Comparison of ENCODE assay signal across 8 cellular contexts in genomic region chr1:163535807-163536206, GRCh38.
A peak's percentile ranks its signal among the peaks of the same experiment; 100 is the strongest.
DNase-seq lines count a peak whose midpoint lies in the region; ATAC-seq and TF ChIP-seq lines count a peak whose summit lies in the region.

No MANE protein-coding gene starts in this region.

- H3K36me3 ChIP-seq in Caco-2 (ENCODE audit: control insufficient read depth, insufficient read depth, low read length) (no peaks in the 10 kb centered on the region), KMS-11 (ENCODE audit: insufficient read depth) (no peaks in the 10 kb centered on the region), SU-DHL-6 (ENCODE audit: low read length) (no peaks in the 10 kb centered on the region), kidney epithelial cell (ENCODE audit: control insufficient read depth, insufficient read depth, low read length) (no peaks in the 10 kb centered on the region)

- H3K4me3 Mint-ChIP-seq in Caco-2 (ENCODE audit: unreplicated experiment), result no peak overlapping the region

- H3K79me2 ChIP-seq in KMS-11 (ENCODE audit: insufficient read depth, low read depth) (no peaks in the 10 kb centered on the region), SU-DHL-6 (ENCODE audit: insufficient read depth, low read length) (no peaks in the 10 kb centered on the region)

- POLR2A ChIA-PET in Caco-2 (lab: Charles Lee), result no interaction called here

- H3K4me2 ChIP-seq in KMS-11 (no peak overlapping the region), SU-DHL-6 (ENCODE audit: low read depth, low read length, poor library complexity, severe bottlenecking) (no peak overlapping the region)

- H3K27me3 Mint-ChIP-seq in Caco-2 (ENCODE audit: insufficient read depth, unreplicated experiment), result peaks cover 2% of the 10 kb centered on the region

- H3K27ac ChIP-seq in KMS-11, result no peak overlapping the region
- no peak overlapping the region for H3K27ac ChIP-seq in SU-DHL-6 (ENCODE audit: low read depth, low read length)

- DNase-seq in Caco-2 (no peak), kidney epithelial cell (ENCODE audit: low read depth) (no peak), hepatic stellate cell (ENCODE audit: low spot score) (no peak), ureter (ENCODE audit: low spot score) (no peak), left colon (no peak)

- H3K9me2 ChIP-seq in SU-DHL-6 (replicated peaks; ENCODE audit: insufficient read depth, low read length), result no peaks in the 10 kb centered on the region

- no peak overlapping the region for H3K27ac Mint-ChIP-seq in Caco-2 (ENCODE audit: unreplicated experiment)

- TF ChIP-seq CTCF in Caco-2 (IDR thresholded peaks at IDR 0.05; ENCODE audit: insufficient read depth in 1 of 2, low read depth in 1 of 2, low read length in 1 of 2, severe bottlenecking in 1 of 2, unreplicated experiment in 1 of 2), result peak; percentile 21 to 39
- TF ChIP-seq CTCF in KMS-11 (conservative IDR thresholded peaks at IDR 0.05; ENCODE audit: low read depth, low read length), result peak; percentile 83
- TF ChIP-seq CTCF in SU-DHL-6 (IDR thresholded peaks at IDR 0.05; ENCODE audit: insufficient read depth, low read length, poor library complexity, severe bottlenecking), result peak; percentile 19
- TF ChIP-seq CTCF in kidney epithelial cell (IDR thresholded peaks at IDR 0.05; ENCODE audit: insufficient read depth, low read length, poor library complexity, severe bottlenecking), result peak; percentile 32

- H3K4me3 ChIP-seq in Caco-2 (ENCODE audit: low read depth, low read length), result no peak overlapping the region
- no peak overlapping the region for H3K4me3 ChIP-seq in KMS-11 (IDR thresholded peaks at IDR 0.05; ENCODE audit: insufficient read depth, low read depth, low read length)
- no peak overlapping the region for H3K4me3 ChIP-seq in SU-DHL-6 (ENCODE audit: insufficient read depth, low read length, poor library complexity, severe bottlenecking)
- no peak overlapping the region for H3K4me3 ChIP-seq in kidney epithelial cell (ENCODE audit: low read depth, low read length)

- H3K9ac ChIP-seq in KMS-11, result no peak overlapping the region
- no peak overlapping the region for H3K9ac ChIP-seq in SU-DHL-6 (ENCODE audit: low read length)

- H2AFZ ChIP-seq in KMS-11 (ENCODE audit: low read depth) (no peak overlapping the region), SU-DHL-6 (ENCODE audit: low read depth, low read length, severe bottlenecking) (no peak overlapping the region)

- ATAC-seq in GM19463 (IDR thresholded peaks at IDR 0.05; ENCODE audit: unreplicated experiment), result no peak
- ATAC-seq in left colon, result no peak

- CTCF ChIA-PET in Caco-2 (lab: Charles Lee), result interaction anchor here (0.6 kb wide), 1 partner anchor 236 kb away, joined by 6 read pairs; no protein-coding TSS in a partner anchor

- H3K4me1 ChIP-seq in Caco-2, result no peaks in the 10 kb centered on the region
- H3K4me1 ChIP-seq in KMS-11 (ENCODE audit: low read depth, poor library complexity, severe bottlenecking), result peaks cover 9% of the 10 kb centered on the region

- intact Hi-C loops in Caco-2 (cut with micrococcal nuclease; ENCODE audit: unreplicated experiment) (no loop called here), left colon (cut with DNase I, micrococcal nuclease) (loop anchor here in 1 of 2 donors (10.0 kb wide), 1 partner anchor 1539 kb away; no protein-coding TSS in a partner anchor)

- no TSS peak for BruUV-seq in Caco-2 (replicated peaks; lab: Mats Ljungman, UMichigan)

- H3F3A ChIP-seq in SU-DHL-6 (ENCODE audit: insufficient read depth), result no peaks in the 10 kb centered on the region

- H3K27me3 ChIP-seq in Caco-2 (replicated peaks; ENCODE audit: control insufficient read depth, insufficient read depth, low read length), result no peaks in the 10 kb centered on the region
- no peaks in the 10 kb centered on the region for H3K27me3 ChIP-seq in KMS-11 (ENCODE audit: insufficient read depth, low read depth)
- H3K27me3 ChIP-seq in SU-DHL-6 (ENCODE audit: low read length), result no peaks in the 10 kb centered on the region
- no peaks in the 10 kb centered on the region for H3K27me3 ChIP-seq in kidney epithelial cell (ENCODE audit: control insufficient read depth, insufficient read depth, low read length)

- H3K9me3 ChIP-seq in Caco-2 (no peaks in the 10 kb centered on the region), SU-DHL-6 (ENCODE audit: insufficient read depth, low read length) (no peaks in the 10 kb centered on the region)

- H4K20me1 ChIP-seq in KMS-11 (ENCODE audit: insufficient read depth), result no peaks in the 10 kb centered on the region
- no peaks in the 10 kb centered on the region for H4K20me1 ChIP-seq in SU-DHL-6 (ENCODE audit: low read depth, low read length)

- no peaks in the 10 kb centered on the region for H3K9me3 Mint-ChIP-seq in Caco-2 (ENCODE audit: unreplicated experiment)

- no peaks in the 10 kb centered on the region for H3K36me3 Mint-ChIP-seq in Caco-2 (ENCODE audit: insufficient read depth, unreplicated experiment)

- no peaks in the 10 kb centered on the region for H3K4me1 Mint-ChIP-seq in Caco-2 (ENCODE audit: low read depth, unreplicated experiment)

Comparison
In these comparisons a context has a peak if more than half of its experiments do, and no peak if none do; other contexts are left out.
1. CTCF ChIP-seq: peak in every context shown above with its lines; median percentile 83 in KMS-11; 32 in kidney epithelial cell; 30 in Caco-2; 19 in SU-DHL-6.